Comparison of ENCODE assay signal across 18 cellular contexts in genomic region chr5:159032656-159033350, GRCh38.
DNase-seq lines count a peak whose midpoint lies in the region; ATAC-seq, FAIRE-seq and TF ChIP-seq lines count a peak whose summit lies in the region.
"Had no signal": no experiment of that assay in that cellular context is flagged by ENCODE, and none has a peak within 500 bp of the region (broad histone marks: within the 10 kb centered on the region; RNA-seq: fewer than 3 reads in every experiment).

No MANE protein-coding gene starts in this region.

- H3K27ac ChIP-seq in heart right ventricle (peak overlapping the region; percentile 2 to 83 (median 67)), brain microvascular endothelial cell (peak overlapping the region; percentile 83), uterus (peak overlapping the region; percentile 44 to 65)
- H3K27ac ChIP-seq: foreskin keratinocyte had no signal

- intact Hi-C loops in heart right ventricle (cut with DNase I), result no loop called here
- intact Hi-C loops in left ventricle myocardium superior (cut with micrococcal nuclease), result no loop called here
- intact Hi-C loops in uterus (cut with DNase I; ENCODE audit: low total_unique reads), result no loop called here

- peak in 5 of 8 donors; percentile 10 to 65 (median 63) for ATAC-seq in heart right ventricle
- no peak for ATAC-seq in left ventricle myocardium superior
- no peak for ATAC-seq in activated naive CD4-positive, alpha-beta T cell treated with anti-CD3 and anti-CD28 coated beads, Interleukin-2, amount 50 U/mL, for 72 hours
- ATAC-seq: foreskin keratinocyte; natural killer cell treated with Interleukin-12 subunit alpha and Interleukin-12 subunit beta and Interleukin-15 and Interleukin-18, amount 100 ng/mL, for 72 hours; Panc1 had no signal

- peaks cover 15 to 57% (median 37%) of the 10 kb centered on the region in 9 donors for H3K4me1 ChIP-seq in heart right ventricle
- peaks cover 0 to 10% of the 10 kb centered on the region in 2 donors for H3K4me1 ChIP-seq in uterus
- H3K4me1 ChIP-seq: foreskin keratinocyte had no signal

- no peaks in the 10 kb centered on the region for H3K36me3 ChIP-seq in heart right ventricle
- no peaks in the 10 kb centered on the region for H3K36me3 ChIP-seq in brain microvascular endothelial cell (replicated peaks)
- no peaks in the 10 kb centered on the region for H3K36me3 ChIP-seq in uterus
- H3K36me3 ChIP-seq: thyroid gland had no signal

- H3K9me3 ChIP-seq in heart right ventricle (peaks cover 0 to 4% (median 0%) of the 10 kb centered on the region in 11 donors), uterus (no peaks in the 10 kb centered on the region)
- H3K9me3 ChIP-seq: thyroid gland had no signal

- H3K4me3 ChIP-seq in heart right ventricle (peak overlapping the region in 3 of 10 donors; percentile 19 to 36 (median 31)), brain microvascular endothelial cell (ENCODE audit: low read depth, low read length) (no peak overlapping the region), uterus (no peak overlapping the region)
- H3K4me3 ChIP-seq: thyroid gland had no signal

- FAIRE-seq in D721Med (lab: Jason Lieb, UNC), result no peak
- FAIRE-seq: A204.1 had no signal

- H3K36me3 Mint-ChIP-seq in nephron (ENCODE audit: low read depth), result peaks cover 14% of the 10 kb centered on the region
- H3K36me3 Mint-ChIP-seq in activated naive CD4-positive, alpha-beta T cell treated with anti-CD3 and anti-CD28 coated beads, Interleukin-2, amount 50 U/mL, for 72 hours, result peaks cover 6% of the 10 kb centered on the region in 2 donors

- DNase-seq in heart right ventricle, result no peak
- DNase-seq in left ventricle myocardium superior, result no peak
- no peak for DNase-seq in brain microvascular endothelial cell
- DNase-seq in uterus, result no peak
- no peak for DNase-seq in stimulated activated CD4-positive, alpha-beta T cell treated with anti-CD3 and anti-CD28 coated beads, Interleukin-1b, Interleukin-23, amount 100 ng/mL, for 48 hours
- no peak for DNase-seq in activated naive CD4-positive, alpha-beta T cell treated with anti-CD3 and anti-CD28 coated beads, Interleukin-2, amount 50 U/mL, for 72 hours (ENCODE audit: low spot score in 2 of 2)
- DNase-seq in D721Med (ENCODE audit: insufficient read length, low spot score), result no peak
- DNase-seq: activated CD4-positive, alpha-beta T cell treated with anti-CD3 and anti-CD28 coated beads, Interleukin-2, amount 50 U/mL, for 48 hours; activated T-cell treated with anti-CD3 and anti-CD28 coated beads, Interleukin-2, amount 50 U/mL, for 24 hours; CD4-positive, alpha-beta T cell; DND-41; foreskin keratinocyte; thyroid gland had no signal

- H3K27me3 ChIP-seq in heart right ventricle, result no peaks in the 10 kb centered on the region
- H3K27me3 ChIP-seq in brain microvascular endothelial cell (replicated peaks), result no peaks in the 10 kb centered on the region
- H3K27me3 ChIP-seq in uterus, result no peaks in the 10 kb centered on the region
- H3K27me3 ChIP-seq: thyroid gland had no signal

- no peak for TF ChIP-seq CTCF in heart right ventricle (IDR thresholded peaks at IDR 0.05)
- no peak for TF ChIP-seq CTCF in brain microvascular endothelial cell (IDR thresholded peaks at IDR 0.05; ENCODE audit: low read depth, low read length, missing control alignments)
- TF ChIP-seq CTCF in nephron (IDR thresholded peaks at IDR 0.05; ENCODE audit: unreplicated experiment in 3 of 3), result no peak
- no peak for TF ChIP-seq CTCF in uterus (IDR thresholded peaks at IDR 0.05)
- TF ChIP-seq CTCF in D721Med (IDR thresholded peaks at IDR 0.05; ENCODE audit: insufficient read depth, missing control alignments), result no peak

- peaks cover 53% of the 10 kb centered on the region for H3K4me1 Mint-ChIP-seq in nephron
- H3K4me1 Mint-ChIP-seq: central memory CD8-positive, alpha-beta T cell had no signal

- peaks cover 7% of the 10 kb centered on the region for H3K9me3 Mint-ChIP-seq in nephron
- H3K9me3 Mint-ChIP-seq in activated naive CD4-positive, alpha-beta T cell treated with anti-CD3 and anti-CD28 coated beads, Interleukin-2, amount 50 U/mL, for 72 hours, result peaks cover 4 to 8% of the 10 kb centered on the region in 2 donors
- H3K9me3 Mint-ChIP-seq: CD4-positive, alpha-beta T cell; central memory CD8-positive, alpha-beta T cell had no signal

- H3K27ac Mint-ChIP-seq in nephron, result peak overlapping the region; percentile 79 to 97 (median 86)
- H3K27ac Mint-ChIP-seq in activated naive CD4-positive, alpha-beta T cell treated with anti-CD3 and anti-CD28 coated beads, Interleukin-2, amount 50 U/mL, for 72 hours, result no peak overlapping the region
- H3K27ac Mint-ChIP-seq: activated T-cell treated with anti-CD3 and anti-CD28 coated beads, Interleukin-2, amount 50 U/mL, for 24 hours; CD4-positive, alpha-beta T cell; natural killer cell treated with Interleukin-12 subunit alpha and Interleukin-12 subunit beta and Interleukin-15 and Interleukin-18, amount 100 ng/mL, for 72 hours had no signal

- no peak for TF ChIP-seq POLR2A in uterus (IDR thresholded peaks at IDR 0.05)

- peaks cover 5% of the 10 kb centered on the region for H3K27me3 Mint-ChIP-seq in nephron (ENCODE audit: low read depth)

- in situ Hi-C loops in brain microvascular endothelial cell (cut with HindIII; ENCODE audit: low pct_ligation_motif_present, low sequenced_read_pairs), result no loop called here

- H3K4me3 Mint-ChIP-seq in nephron, result peak overlapping the region in 2 of 3 experiments; percentile 3 to 18
- H3K4me3 Mint-ChIP-seq: activated T-cell treated with anti-CD3 and anti-CD28 coated beads, Interleukin-2, amount 50 U/mL, for 24 hours; CD4-positive, alpha-beta T cell; central memory CD8-positive, alpha-beta T cell; natural killer cell treated with Interleukin-12 subunit alpha and Interleukin-12 subunit beta and Interleukin-15 and Interleukin-18, amount 100 ng/mL, for 72 hours had no signal

- 53 to 67% methylated on average over 8 of the region's 8 CpGs for WGBS in heart right ventricle, 2 donors

Comparison
In these comparisons a context has a peak if more than half of its experiments do, and no peak if none do; other contexts are left out.
1. ATAC-seq: peak in heart right ventricle (5 of 8); none in left ventricle myocardium superior (single experiment) and activated naive CD4-positive, alpha-beta T cell treated with anti-CD3 and anti-CD28 coated beads, Interleukin-2, amount 50 U/mL, for 72 hours (0 of 2).
2. H3K27ac Mint-ChIP-seq: peak in nephron (3 of 3); none in activated naive CD4-positive, alpha-beta T cell treated with anti-CD3 and anti-CD28 coated beads, Interleukin-2, amount 50 U/mL, for 72 hours (0 of 2).
3. Peak in every context shown above with its lines, with median percentiles within 50 percentile points of each other: H3K27ac ChIP-seq.